Comparison of ENCODE assay signal across 19 cellular contexts in genomic region chr11:94477644-94478043, GRCh38. TPM values are rescaled to one million over a fixed set of nuclear protein-coding genes. Genes with fewer than 3 reads are reported as not detected.
"Had no signal": no experiment of that assay in that cellular context is flagged by ENCODE, and none has a peak within 500 bp of the region (broad histone marks: within the 10 kb centered on the region; RNA-seq: fewer than 3 reads in every experiment).

No MANE protein-coding gene starts in this region.

- DNase-seq: activated CD4-positive, alpha-beta memory T cell treated with anti-CD3 and anti-CD28 coated beads for 36 hours; activated CD4-positive, CD25-positive, alpha-beta regulatory T cell treated with anti-CD3 and anti-CD28 coated beads, Interleukin-2, amount 50 U/mL, for 72 hours; activated naive CD4-positive, alpha-beta T cell treated with Interleukin-2 at 50 U/mL for 16 hours; adrenal gland; brain microvascular endothelial cell; left cardiac atrium; lower lobe of right lung; naive B cell; posterior cingulate gyrus; stimulated activated CD4-positive, alpha-beta T cell treated with anti-CD3 and anti-CD28 coated beads, Interleukin-15, amount 100 ng/mL, for 24 hours; stimulated activated CD4-positive, alpha-beta T cell treated with anti-CD3 and anti-CD28 coated beads, Interleukin-4, amount 100 ng/mL, for 24 hours; stimulated activated naive CD8-positive, alpha-beta T cell treated with anti-CD3 and anti-CD28 coated beads, Interleukin-15, amount 100 ng/mL, for 72 hours; T-cell; testis had no signal

- ATAC-seq: left cardiac atrium; lower lobe of right lung; stimulated activated naive CD8-positive, alpha-beta T cell treated with anti-CD3 and anti-CD28 coated beads, Interleukin-15, amount 100 ng/mL, for 72 hours; T-cell had no signal

- H3K9me3 Mint-ChIP-seq: activated CD4-positive, alpha-beta memory T cell treated with anti-CD3 and anti-CD28 coated beads for 36 hours; naive B cell; stimulated activated naive CD8-positive, alpha-beta T cell treated with anti-CD3 and anti-CD28 coated beads, Interleukin-15, amount 100 ng/mL, for 72 hours; T-cell had no signal

- H3K27me3 Mint-ChIP-seq: activated CD4-positive, alpha-beta memory T cell treated with anti-CD3 and anti-CD28 coated beads for 36 hours; naive B cell; stimulated activated naive CD8-positive, alpha-beta T cell treated with anti-CD3 and anti-CD28 coated beads, Interleukin-15, amount 100 ng/mL, for 72 hours; T-cell had no signal

- FAIRE-seq: urothelium cell line had no signal

- H3K4me3 ChIP-seq: adrenal gland, lower lobe of right lung, testis had no signal

- H3K9me3 ChIP-seq: adrenal gland, lower lobe of right lung, testis had no signal

- H3K27ac Mint-ChIP-seq: activated CD4-positive, alpha-beta memory T cell treated with anti-CD3 and anti-CD28 coated beads for 36 hours; stimulated activated naive CD8-positive, alpha-beta T cell treated with anti-CD3 and anti-CD28 coated beads, Interleukin-15, amount 100 ng/mL, for 72 hours; T-cell had no signal

- H3K4me1 ChIP-seq: adrenal gland, lower lobe of right lung, testis had no signal

- H3K27me3 ChIP-seq: adrenal gland, brain microvascular endothelial cell, testis had no signal

- H3K27ac ChIP-seq: adrenal gland, brain microvascular endothelial cell, lower lobe of right lung, testis had no signal

- H3K4me3 Mint-ChIP-seq: activated CD4-positive, alpha-beta memory T cell treated with anti-CD3 and anti-CD28 coated beads for 36 hours; naive B cell; stimulated activated naive CD8-positive, alpha-beta T cell treated with anti-CD3 and anti-CD28 coated beads, Interleukin-15, amount 100 ng/mL, for 72 hours; T-cell had no signal

RNA-seq across cellular contexts. Expression of gene C11orf97, which starts 34.6 kb away (rescaled TPM):
- total RNA-seq: activated CD4-positive, alpha-beta memory T cell treated with anti-CD3 and anti-CD28 coated beads for 36 hours; adrenal gland; cerebellum; dermis microvascular lymphatic vessel endothelial cell; glomerular endothelial cell; left cardiac atrium; skeletal muscle tissue; T-cell had no signal
